17 cellular contexts compared by ENCODE assay signal in the genomic region with DNA sequence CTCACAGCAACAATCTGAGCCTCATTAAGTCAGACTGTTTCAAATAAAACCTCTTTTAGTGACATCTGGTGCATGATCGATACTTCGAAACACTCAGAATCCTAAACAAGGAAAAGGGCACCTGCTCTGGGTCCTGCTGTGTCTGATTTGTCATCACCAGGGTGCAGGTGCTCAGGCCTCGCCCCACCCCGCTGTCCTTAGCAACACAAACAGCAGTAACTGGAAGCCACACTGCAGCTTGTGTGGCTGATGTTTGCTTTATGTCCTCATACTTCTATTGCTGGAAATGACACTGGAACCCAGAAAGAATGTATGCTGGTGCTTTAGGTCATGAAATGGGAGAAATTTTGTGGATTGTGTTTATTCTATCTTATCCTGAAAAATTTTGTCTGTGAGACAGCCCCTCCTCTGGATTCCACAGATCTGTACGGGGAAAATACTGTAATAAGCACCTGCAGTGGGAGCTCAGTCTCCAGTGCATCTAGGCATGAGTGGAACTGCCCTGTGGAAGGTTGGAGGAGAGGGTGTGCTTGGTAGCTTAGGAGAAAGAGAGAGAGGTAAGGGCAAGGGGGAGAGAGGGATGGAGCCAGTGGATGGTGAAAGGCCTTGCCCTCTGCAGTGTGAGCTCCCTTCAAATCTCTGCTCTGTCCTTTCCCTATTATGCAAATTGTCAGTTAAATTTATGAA.
DNase-seq lines count a peak whose midpoint lies in the region; FAIRE-seq and TF ChIP-seq lines count a peak whose summit lies in the region.
"Had no signal": no experiment of that assay in that cellular context is flagged by ENCODE, and none has a peak within 500 bp of the region (broad histone marks: within the 10 kb centered on the region; RNA-seq: fewer than 3 reads in every experiment).

No MANE protein-coding gene starts in this region.

- FAIRE-seq in GM12892 (lab: Jason Lieb, UNC), result no peak
- FAIRE-seq: colon, GM12878, GM19239, RCC 7860 had no signal

- peaks cover 11% of the 10 kb centered on the region for H3K9me3 Mint-ChIP-seq in type B pancreatic cell

- no peak for TF ChIP-seq CTCF in type B pancreatic cell (conservative IDR thresholded peaks at IDR 0.05)

- H3K4me1 Mint-ChIP-seq in type B pancreatic cell (ENCODE audit: unreplicated experiment), result peaks cover 15% of the 10 kb centered on the region
- H3K4me1 Mint-ChIP-seq: neural progenitor cell had no signal

- peaks cover 8% of the 10 kb centered on the region for H3K36me3 Mint-ChIP-seq in type B pancreatic cell
- H3K36me3 Mint-ChIP-seq: activated naive CD4-positive, alpha-beta T cell treated with anti-CD3 and anti-CD28 coated beads, Interleukin-2, amount 50 U/mL, for 72 hours had no signal

- peak overlapping the region; percentile 84 for H3K27ac Mint-ChIP-seq in type B pancreatic cell
- H3K27ac Mint-ChIP-seq: neural progenitor cell had no signal

- H3K27me3 Mint-ChIP-seq in type B pancreatic cell, result no peaks in the 10 kb centered on the region

- peak; percentile 14 for DNase-seq in SIG-M5 treated with dmso at 0.1 percent for 504 hours (lab: John Stamatoyannopoulos, UW; ENCODE audit: unreplicated experiment)
- no peak for DNase-seq in SIG-M5 (lab: John Stamatoyannopoulos, UW)
- peak; percentile 99 for DNase-seq in NCI-H345 (lab: John Stamatoyannopoulos, UW)
- DNase-seq in epithelial cell of prostate (ENCODE audit: low read depth, low spot score), result peak; percentile 40
- DNase-seq in type B pancreatic cell (ENCODE audit: extremely low spot score, unreplicated experiment), result no peak
- no peak for DNase-seq in T-helper 2 cell
- DNase-seq in GM12892 (ENCODE audit: insufficient read length), result no peak
- DNase-seq in foreskin melanocyte, result no peak
- DNase-seq: islet precursor cell, Kasumi-1, tibial artery had no signal

- H3K27ac ChIP-seq in epithelial cell of prostate, result no peak overlapping the region
- H3K27ac ChIP-seq: neural progenitor cell, tibial artery had no signal

- no peak overlapping the region for H3K4me3 Mint-ChIP-seq in type B pancreatic cell
- H3K4me3 Mint-ChIP-seq: neural progenitor cell had no signal

- no peak for TF ChIP-seq POLR2A in GM12892 (IDR thresholded peaks at IDR 0.05; ENCODE audit: low read depth, low read length)

Comparison
In these comparisons a context has a peak if more than half of its experiments do, and no peak if none do; other contexts are left out.
1. DNase-seq: peak in SIG-M5 treated with dmso at 0.1 percent for 504 hours (single experiment), NCI-H345 (single experiment) and epithelial cell of prostate (single experiment); none in SIG-M5 (single experiment), type B pancreatic cell (single experiment), T-helper 2 cell (0 of 5), GM12892 (single experiment) and foreskin melanocyte (single experiment).